In the genomic region with DNA sequence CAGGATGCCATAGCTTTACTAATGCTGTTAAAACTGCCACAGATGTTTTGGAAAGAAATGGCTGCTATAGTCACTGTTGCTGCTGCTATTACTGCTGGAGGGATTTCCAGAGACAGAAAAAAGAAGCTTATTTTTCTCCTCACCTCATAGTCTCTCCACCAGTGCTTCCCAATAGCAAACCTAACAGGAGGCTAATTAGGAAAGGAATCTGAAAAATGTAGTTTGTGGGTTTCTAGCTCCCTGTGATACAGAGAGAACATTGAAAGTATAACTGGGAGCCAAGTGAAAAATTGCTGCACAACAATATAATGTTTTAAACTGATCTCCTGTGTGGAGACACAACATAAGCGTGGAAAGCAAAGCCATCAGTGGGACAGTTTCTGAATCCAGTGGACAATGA, we compare ENCODE assay signal across 27 cellular contexts. TPM values are rescaled to one million over a fixed set of nuclear protein-coding genes. Genes with fewer than 3 reads are reported as not detected.
"Had no signal": no experiment of that assay in that cellular context is flagged by ENCODE, and none has a peak within 500 bp of the region (broad histone marks: within the 10 kb centered on the region; RNA-seq: fewer than 3 reads in every experiment).

No MANE protein-coding gene starts in this region.

- H3K4me3 ChIP-seq: body of pancreas, MG63, SJCRH30 had no signal

- H3K27ac ChIP-seq: body of pancreas, SJCRH30 had no signal

- H3K36me3 ChIP-seq: MG63, SJCRH30 had no signal

- H3K9me3 ChIP-seq: body of pancreas, MG63, SJCRH30 had no signal

- DNase-seq: activated B cell treated with CpG ODN at 0.5 μM for 24 hours; activated CD4-positive, alpha-beta memory T cell treated with anti-CD3 and anti-CD28 coated beads for 36 hours; activated CD4-positive, alpha-beta T cell treated with anti-CD3 and anti-CD28 coated beads for 1 hour; activated CD4-positive, alpha-beta T cell treated with anti-CD3 and anti-CD28 coated beads, Interleukin-2, amount 10 ng/mL, durations not matched to agents 7 days and 5 days; activated gamma-delta T cell treated with Interleukin-2 at 50 U/mL for 16 hours; activated naive CD4-positive, alpha-beta T cell treated with anti-CD3 and anti-CD28 coated beads, Interleukin-2, amount 10 ng/mL, durations not matched to agents 7 days and 5 days; activated naive CD8-positive, alpha-beta T cell treated with anti-CD3 and anti-CD28 coated beads for 36 hours; activated T-cell treated with anti-CD3 and anti-CD28 coated beads for 4 hours; activated T-cell treated with anti-CD3 and anti-CD28 coated beads, Interleukin-2, amount 50 U/mL, for 48 hours; body of pancreas; central memory CD4-positive, alpha-beta T cell; KG1; MG63; MV-4-11; NCI-H1092 treated with DMSO at 0.1 percent for 48 hours; NCI-H1436; NCI-H1694 treated with DMSO at 0.1 percent for 48 hours; NCI-H2029 treated with DMSO at 0.1 percent for 48 hours; NCI-H510A treated with DMSO at 0.1 percent for 48 hours; NCI-H69; NK-92 treated with Interleukin-12 subunit alpha and Interleukin-12 subunit beta, amount 100 ng/mL, for 24 hours; OCI-M1; RPMI8226; SJCRH30; T-helper 17 cell; T-helper 9 cell had no signal

RNA-seq across cellular contexts. Expression of a gene that starts 8.6 kb away (rescaled TPM):
- total RNA-seq: activated B cell treated with CpG ODN at 0.5 μM for 24 hours; activated T-helper 2 cell treated with anti-CD3 and anti-CD28 coated beads, Interferon-gamma antibody, Interleukin-2, Interleukin-4, amounts not matched to agents 10 μg/mL and 5 μg/mL and 100 μg/mL, durations not matched to agents 14 hours and 24 hours and 36 hours had no signal
